9 cellular contexts compared by ENCODE assay signal in genomic region chr11:64762916-64763803, GRCh38. TPM values are rescaled to one million over a fixed set of nuclear protein-coding genes. Genes with fewer than 3 reads are reported as not detected.
A peak's percentile ranks its signal among the peaks of the same experiment; 100 is the strongest.
DNase-seq lines count a peak whose midpoint lies in the region; ATAC-seq, FAIRE-seq and TF ChIP-seq lines count a peak whose summit lies in the region.
"Had no signal": no experiment of that assay in that cellular context is flagged by ENCODE, and none has a peak within 500 bp of the region (broad histone marks: within the 10 kb centered on the region; RNA-seq: fewer than 3 reads in every experiment).

No MANE protein-coding gene starts in this region.

- no peak for TF ChIP-seq POLR2A in uterus (IDR thresholded peaks at IDR 0.05)

- FAIRE-seq in G401.6 (lab: Jason Lieb, UNC): peak; percentile 82

- no peaks in the 10 kb centered on the region for H3K27me3 Mint-ChIP-seq in central memory CD8-positive, alpha-beta T cell
- H3K27me3 Mint-ChIP-seq in memory B cell: no peaks in the 10 kb centered on the region

- no peaks in the 10 kb centered on the region for H3K9me3 ChIP-seq in uterus

- H3K4me3 ChIP-seq in uterus: no peak overlapping the region

- peak overlapping the region; percentile 76 for H3K4me3 Mint-ChIP-seq in central memory CD8-positive, alpha-beta T cell
- H3K4me3 Mint-ChIP-seq in memory B cell: peak overlapping the region; percentile 82

- no peaks in the 10 kb centered on the region for H3K36me3 ChIP-seq in uterus

- no peaks in the 10 kb centered on the region for H3K27me3 ChIP-seq in uterus

- no peaks in the 10 kb centered on the region for H3K9me3 Mint-ChIP-seq in central memory CD8-positive, alpha-beta T cell
- H3K9me3 Mint-ChIP-seq in memory B cell: no peaks in the 10 kb centered on the region

- peak; percentile 9 for ATAC-seq in central memory CD8-positive, alpha-beta T cell (replicated peaks; ENCODE audit: extremely low read depth, poor library complexity, severe bottlenecking)
- peak; percentile 31 for ATAC-seq in memory B cell (ENCODE audit: low read depth)
- ATAC-seq in GM21723 (IDR thresholded peaks at IDR 0.05; ENCODE audit: unreplicated experiment): no peak
- ATAC-seq in HG03565 (IDR thresholded peaks at IDR 0.05; ENCODE audit: unreplicated experiment): no peak

- peak overlapping the region; percentile 89 for H3K27ac Mint-ChIP-seq in central memory CD8-positive, alpha-beta T cell (ENCODE audit: low read depth)
- H3K27ac Mint-ChIP-seq in memory B cell: peak overlapping the region; percentile 88

- intact Hi-C loops in uterus (cut with DNase I; ENCODE audit: low total_unique reads): no loop called here

- H3K27ac ChIP-seq in uterus: peak overlapping the region; percentile 33 to 55

- H3K4me1 Mint-ChIP-seq in central memory CD8-positive, alpha-beta T cell: peaks cover 81% of the 10 kb centered on the region
- H3K4me1 Mint-ChIP-seq in memory B cell: peaks cover 61% of the 10 kb centered on the region

- DNase-seq in NCI-H2227 (lab: John Stamatoyannopoulos, UW; ENCODE audit: unreplicated experiment) (peak; percentile 79), memory B cell (ENCODE audit: low spot score in 2 of 2) (peak in 1 of 2 donors; percentile 44), uterus (peak in 1 of 2 donors; percentile 20), SKM-1 treated with dmso at 0.1 percent for 144 hours (lab: John Stamatoyannopoulos, UW; ENCODE audit: unreplicated experiment) (no peak)
- DNase-seq in central memory CD8-positive, alpha-beta T cell (ENCODE audit: low spot score in 2 of 2): no peak

- no peak for TF ChIP-seq CTCF in uterus (IDR thresholded peaks at IDR 0.05)

- H3K36me3 Mint-ChIP-seq in central memory CD8-positive, alpha-beta T cell (ENCODE audit: insufficient read depth): peaks cover 80% of the 10 kb centered on the region
- peaks cover 27% of the 10 kb centered on the region for H3K36me3 Mint-ChIP-seq in memory B cell

- peaks cover 9 to 16% of the 10 kb centered on the region in 2 donors for H3K4me1 ChIP-seq in uterus

RNA-seq across cellular contexts. Expression of gene PYGM, which starts 3.4 kb away (rescaled TPM):
- total RNA-seq in uterus: 10 to 100 TPM in 2 of 4 donors, 1 to 10 TPM in 2; 2.9 to 42.8 (median 11.4) TPM

RNA-seq across cellular contexts. Expression of gene SF1, which starts 15.2 kb away (rescaled TPM):
- total RNA-seq in uterus: 100 to 1,000 TPM in 3 of 4 donors, 10 to 100 TPM in 1; 62.0 to 374 (median 219) TPM

RNA-seq across cellular contexts. Expression of gene RASGRP2, which starts 19.2 kb away (rescaled TPM):
- total RNA-seq in uterus: 10 to 100 TPM in 3 of 4 donors, 1 to 10 TPM in 1; 3.2 to 72.8 (median 23.3) TPM
- total RNA-seq: SK-MEL-5 had no signal

RNA-seq across cellular contexts. Expression of gene MAP4K2, which starts 39.9 kb away (rescaled TPM):
- 10 to 100 TPM; 10.2 to 49.1 (median 24.4) TPM for total RNA-seq in uterus

RNA-seq across cellular contexts. Expression of gene NRXN2, which starts 40.2 kb away (rescaled TPM):
- 10 to 100 TPM in 2 of 4 donors, 1 to 10 TPM in 1, under 1 TPM in 1; 0.88 to 48.4 (median 12.6) TPM for total RNA-seq in uterus

Comparison
In these comparisons a context has a peak if more than half of its experiments do, and no peak if none do; other contexts are left out.
1. ATAC-seq: peak in central memory CD8-positive, alpha-beta T cell (single experiment) and memory B cell (single experiment); none in GM21723 (single experiment) and HG03565 (single experiment).